27 cellular contexts compared by ENCODE assay signal in the genomic region with DNA sequence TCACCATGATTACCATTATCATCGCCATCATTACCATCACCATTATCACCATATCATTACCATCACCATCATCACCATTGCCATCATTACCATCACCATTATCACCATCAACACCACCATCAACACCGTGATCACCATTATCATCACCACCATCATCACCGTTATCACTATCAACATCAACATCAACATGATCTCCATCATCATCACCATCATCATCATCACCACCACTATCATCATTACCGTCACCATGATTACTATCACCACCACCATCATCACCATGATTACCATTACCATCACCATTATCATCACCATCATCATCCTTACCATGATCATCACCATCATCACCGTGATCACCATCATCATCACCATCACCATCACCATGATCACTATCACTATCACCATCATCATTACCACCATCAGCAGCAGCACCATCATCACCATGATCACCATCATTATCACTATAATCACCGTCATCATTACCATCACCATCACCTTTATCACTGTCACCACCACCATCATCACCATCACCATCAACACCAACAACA.
DNase-seq lines count a peak whose midpoint lies in the region; ATAC-seq, FAIRE-seq and TF ChIP-seq lines count a peak whose summit lies in the region.
"Had no signal": no experiment of that assay in that cellular context is flagged by ENCODE, and none has a peak within 500 bp of the region (broad histone marks: within the 10 kb centered on the region; RNA-seq: fewer than 3 reads in every experiment).

No MANE protein-coding gene starts in this region.

- no peak overlapping the region for H3K4ac ChIP-seq in H1 (replicated peaks; ENCODE audit: insufficient read length, low read depth, low read length)

- no peak overlapping the region for H3K56ac ChIP-seq in H1 (replicated peaks; ENCODE audit: insufficient read length, low read depth, low read length)

- peak overlapping the region; percentile 71; the same call in 1 of the 2 replicates for H2AK5ac ChIP-seq in H1 (ENCODE audit: low read depth, low read length)

- no peak for DNase-seq in HTR-8/SVneo (ENCODE audit: insufficient read length, low spot score)
- no peak for DNase-seq in H1 (ENCODE audit: low read depth in 1 of 2, low spot score in 2 of 2)
- no peak for DNase-seq in urothelium cell line (ENCODE audit: low spot score)
- DNase-seq in left cardiac atrium: no peak
- DNase-seq: 8988T; ACHN; BE2C; C1 segment of cervical spinal cord; CD4-positive, alpha-beta memory T cell; CD4-positive, CD25-positive, alpha-beta regulatory T cell; CD8-positive, alpha-beta memory T cell; COR-L47; DMS 273 treated with DMSO at 0.1 percent for 48 hours; DMS153; DMS53; DMS79; DND-41; EL; GDM1 had no signal

- no peak overlapping the region for H2BK15ac ChIP-seq in H1 (ENCODE audit: low read length)

- no peak overlapping the region for H3K18ac ChIP-seq in H1 (ENCODE audit: extremely low read depth, low read length)

- FAIRE-seq in HTR-8/SVneo (lab: Jason Lieb, UNC) (peak; percentile 52), H1 (lab: Jason Lieb, UNC) (no peak), urothelium cell line (lab: Jason Lieb, UNC) (peak; percentile 99)
- FAIRE-seq: A204.1, GM12878, GM12892, GM18507 had no signal

- H3K79me1 ChIP-seq in H1 (ENCODE audit: low read depth, low read length): no peaks in the 10 kb centered on the region

- WGBS in H1 (ENCODE audit: extremely low coverage in 1 of 2, insufficient coverage in 1 of 2, insufficient read length in 1 of 2, insufficient replicate concordance in 2 of 2, low coverage in 1 of 2, low lambda C conversion rate in 2 of 2, missing lambda C conversion rate in 1 of 2), 2 experiments: 88 to 100% methylated on average over 1 to 6 of the region's 6 CpGs

- H3K9me3 ChIP-seq in HEK293 (ENCODE audit: control insufficient read depth, insufficient read depth, low read depth, low read length) (no peaks in the 10 kb centered on the region), H1 (ENCODE audit: insufficient read depth in 2 of 2, low read depth in 1 of 2, low read length in 1 of 2) (no peaks in the 10 kb centered on the region)
- H3K9me3 ChIP-seq: BE2C, BLaER1 had no signal

- H2BK5ac ChIP-seq in H1 (ENCODE audit: low read depth, low read length): no peak overlapping the region

- H3K23ac ChIP-seq in H1 (ENCODE audit: insufficient read length): no peak overlapping the region

- peaks cover 0 to 5% of the 10 kb centered on the region in 2 experiments for H4K20me1 ChIP-seq in H1 (replicated peaks in 1 of 2; ENCODE audit: control insufficient read depth in 1 of 2, insufficient read depth in 2 of 2, low read length in 2 of 2)
- H4K20me1 ChIP-seq: BLaER1 had no signal

- H4K5ac ChIP-seq in H1 (ENCODE audit: insufficient read length, low read depth, low read length): no peak overlapping the region

- no peaks in the 10 kb centered on the region for H3K79me2 ChIP-seq in H1 (ENCODE audit: control insufficient read depth in 1 of 2, insufficient read depth in 2 of 2, low read length in 2 of 2)

- no peak for TF ChIP-seq EP300 in H1 (IDR thresholded peaks at IDR 0.05; ENCODE audit: borderline replicate concordance in 1 of 2, low read depth in 2 of 2, low read length in 2 of 2)

- no peak overlapping the region for H3K9ac ChIP-seq in H1 (replicated peaks in 1 of 4; ENCODE audit: extremely low read depth in 1 of 4, low read depth in 3 of 4, low read length in 3 of 4)
- H3K9ac ChIP-seq: BLaER1 had no signal

- ATAC-seq in left cardiac atrium (no peak), GM21447 (IDR thresholded peaks at IDR 0.05; ENCODE audit: unreplicated experiment) (no peak), GM18867 (IDR thresholded peaks at IDR 0.05; ENCODE audit: unreplicated experiment) (no peak)
- ATAC-seq: GM12878 had no signal

- no peak for TF ChIP-seq RAD21 in H1 (IDR thresholded peaks at IDR 0.05 in 1 of 2, conservative IDR thresholded peaks at IDR 0.05 in 1 of 2; ENCODE audit: low read depth in 2 of 2, low read length in 2 of 2)

- H3K36me3 ChIP-seq in HEK293 (ENCODE audit: control insufficient read depth in 2 of 2, insufficient read depth in 1 of 2, low read length in 2 of 2) (no peaks in the 10 kb centered on the region), H1 (ENCODE audit: control insufficient read depth in 2 of 4, insufficient read depth in 4 of 4, low read length in 3 of 4) (no peaks in the 10 kb centered on the region)
- H3K36me3 ChIP-seq: BE2C, BLaER1 had no signal

- H4K91ac ChIP-seq in H1 (replicated peaks; ENCODE audit: insufficient read length, low read length): no peak overlapping the region

- CTCF ChIA-PET in HEK293 (lab: Yijun Ruan, JAX): no interaction called here
- CTCF ChIA-PET in H1 (lab: Charles Lee; ENCODE audit: partially characterized antibody): no interaction called here

- H3K4me2 ChIP-seq in H1 (ENCODE audit: insufficient read depth in 1 of 2, low read depth in 2 of 2, low read length in 2 of 2): no peak overlapping the region
- H3K4me2 ChIP-seq: BLaER1 had no signal

- H3K4me3 ChIP-seq in HEK293 (ENCODE audit: low read depth, low read length) (no peak overlapping the region), H1 (ENCODE audit: extremely low read depth in 1 of 4, insufficient read depth in 2 of 4, low read depth in 3 of 4, low read length in 4 of 4) (no peak overlapping the region)
- H3K4me3 ChIP-seq: BLaER1, GM12878 had no signal

- no peak overlapping the region for H2BK20ac ChIP-seq in H1 (ENCODE audit: low read length)

- H3K4me1 ChIP-seq in HEK293 (ENCODE audit: control insufficient read depth, insufficient read depth, low read length): no peaks in the 10 kb centered on the region
- H3K4me1 ChIP-seq in H1 (replicated peaks in 1 of 4; ENCODE audit: control insufficient read depth in 3 of 4, insufficient read depth in 4 of 4, low read length in 3 of 4): no peaks in the 10 kb centered on the region
- H3K4me1 ChIP-seq: BE2C, BLaER1 had no signal

- H3K14ac ChIP-seq in H1 (ENCODE audit: insufficient read length): no peak overlapping the region

- TF ChIP-seq CTCF in HEK293 (tag by site-specific recombination; IDR thresholded peaks at IDR 0.05) (no peak), H1 (IDR thresholded peaks at IDR 0.05; ENCODE audit: control extremely low read depth in 1 of 3, insufficient read depth in 1 of 3, low read depth in 1 of 3, low read length in 3 of 3) (no peak)

- H4K8ac ChIP-seq in H1 (ENCODE audit: extremely low read depth, insufficient read depth, low read length): no peak overlapping the region

- no peak overlapping the region for H2AFZ ChIP-seq in H1 (ENCODE audit: low read length)

- TF ChIP-seq POLR2A in H1 (IDR thresholded peaks at IDR 0.05; ENCODE audit: control extremely low read depth in 1 of 2, low read depth in 2 of 2, low read length in 2 of 2): no peak

- no peak overlapping the region for H2BK12ac ChIP-seq in H1 (ENCODE audit: low read depth, low read length)

- no peak overlapping the region for H2BK120ac ChIP-seq in H1 (replicated peaks; ENCODE audit: low read depth, low read length)

- intact Hi-C loops in left cardiac atrium (cut with DNase I): no loop called here

- H3K27ac ChIP-seq in HEK293 (ENCODE audit: extremely low read depth, low read depth, low read length) (no peak overlapping the region), H1 (ENCODE audit: low read depth, low read length) (no peak overlapping the region)
- H3K27ac ChIP-seq: BLaER1 had no signal

- no peaks in the 10 kb centered on the region for H3K27me3 ChIP-seq in H1 (replicated peaks in 1 of 4; ENCODE audit: control insufficient read depth in 3 of 4, extremely low read depth in 1 of 4, insufficient read depth in 3 of 4, low read length in 3 of 4)
- H3K27me3 ChIP-seq: BE2C, BLaER1 had no signal

- H3K23me2 ChIP-seq in H1 (ENCODE audit: low read depth, low read length): peaks cover 7% of the 10 kb centered on the region; the same call in 1 of the 2 replicates

- POLR2A ChIA-PET in HEK293 (lab: Yijun Ruan, JAX) (no interaction called here), H1 (lab: Charles Lee; ENCODE audit: partially characterized antibody) (no interaction called here)

TF ChIP-seq in HEK293, 187 proteins besides CTCF, POLR2A, EP300 and RAD21 (continues in another document):
- 0 out of 2 replicates have a peak, but pooled peaks have one; percentile 20 for TF ChIP-seq YY2 (tag by site-specific recombination; IDR thresholded peaks at IDR 0.05)
- TF ChIP-seq, protein P1, sequence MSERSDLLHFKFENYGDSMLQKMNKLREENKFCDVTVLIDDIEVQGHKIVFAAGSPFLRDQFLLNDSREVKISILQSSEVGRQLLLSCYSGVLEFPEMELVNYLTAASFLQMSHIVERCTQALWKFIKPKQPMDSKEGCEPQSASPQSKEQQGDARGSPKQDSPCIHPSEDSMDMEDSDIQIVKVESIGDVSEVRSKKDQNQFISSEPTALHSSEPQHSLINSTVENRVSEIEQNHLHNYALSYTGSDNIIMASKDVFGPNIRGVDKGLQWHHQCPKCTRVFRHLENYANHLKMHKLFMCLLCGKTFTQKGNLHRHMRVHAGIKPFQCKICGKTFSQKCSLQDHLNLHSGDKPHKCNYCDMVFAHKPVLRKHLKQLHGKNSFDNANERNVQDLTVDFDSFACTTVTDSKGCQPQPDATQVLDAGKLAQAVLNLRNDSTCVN (tag by site-specific recombination; optimal IDR thresholded peaks at IDR 0.05): no peak
- TF ChIP-seq ZNF629 (tag by site-specific recombination; IDR thresholded peaks at IDR 0.05): no peak
- no peak for TF ChIP-seq ZNF10 (tag by site-specific recombination; IDR thresholded peaks at IDR 0.05)

TF ChIP-seq in H1, 55 proteins besides CTCF, POLR2A, EP300 and RAD21:
- TF ChIP-seq ASH2L (IDR thresholded peaks at IDR 0.05; ENCODE audit: low read length) (no peak), BCL11A (IDR thresholded peaks at IDR 0.05; ENCODE audit: low read depth in 2 of 2, low read length in 2 of 2) (no peak), CTBP2 (IDR thresholded peaks at IDR 0.05; ENCODE audit: borderline replicate concordance, insufficient read depth, insufficient read length, low read length) (no peak), TAF7 (optimal IDR thresholded peaks at IDR 0.05; ENCODE audit: borderline replicate concordance, low read depth, low read length) (no peak), BACH1 (IDR thresholded peaks at IDR 0.05; ENCODE audit: low read length) (no peak), CBX8 (IDR thresholded peaks at IDR 0.05; ENCODE audit: borderline replicate concordance, low read depth, low read length) (no peak), TBP (IDR thresholded peaks at IDR 0.05; ENCODE audit: low read depth, low read length) (no peak)
- TF ChIP-seq, protein P2, sequence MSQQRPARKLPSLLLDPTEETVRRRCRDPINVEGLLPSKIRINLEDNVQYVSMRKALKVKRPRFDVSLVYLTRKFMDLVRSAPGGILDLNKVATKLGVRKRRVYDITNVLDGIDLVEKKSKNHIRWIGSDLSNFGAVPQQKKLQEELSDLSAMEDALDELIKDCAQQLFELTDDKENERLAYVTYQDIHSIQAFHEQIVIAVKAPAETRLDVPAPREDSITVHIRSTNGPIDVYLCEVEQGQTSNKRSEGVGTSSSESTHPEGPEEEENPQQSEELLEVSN (IDR thresholded peaks at IDR 0.05): no peak
TF ChIP-seq in H1: peak in this region for 0.
